15 cellular contexts compared by ENCODE assay signal in genomic region chr9:87580941-87581438, GRCh38.
DNase-seq lines count a peak whose midpoint lies in the region; ATAC-seq and TF ChIP-seq lines count a peak whose summit lies in the region.
"Had no signal": no experiment of that assay in that cellular context is flagged by ENCODE, and none has a peak within 500 bp of the region (broad histone marks: within the 10 kb centered on the region; RNA-seq: fewer than 3 reads in every experiment).

No MANE protein-coding gene starts in this region.

- no peak for ATAC-seq in HG03196 (IDR thresholded peaks at IDR 0.05; ENCODE audit: unreplicated experiment)
- ATAC-seq: activated CD8-positive, alpha-beta T cell treated with anti-CD3 and anti-CD28 coated beads for 36 hours had no signal

- intact Hi-C loops in transverse colon (cut with DNase I; ENCODE audit: low total_unique reads): no loop called here

- H3K27me3 Mint-ChIP-seq in endodermal cell (ENCODE audit: insufficient read depth) (no peaks in the 10 kb centered on the region), immature natural killer cell (ENCODE audit: low read depth in 3 of 3) (no peaks in the 10 kb centered on the region)
- H3K27me3 Mint-ChIP-seq: activated naive CD8-positive, alpha-beta T cell treated with anti-CD3 and anti-CD28 coated beads for 36 hours; naive B cell had no signal

- TF ChIP-seq EP300 in transverse colon (IDR thresholded peaks at IDR 0.05; ENCODE audit: low read depth): no peak

- 88 to 96% methylated on average over 10 of the region's 10 CpGs for WGBS in endodermal cell (ENCODE audit: insufficient coverage in 1 of 2, insufficient read length in 1 of 2), 2 experiments
- WGBS in transverse colon (ENCODE audit: low coverage in 1 of 2), 2 donors: 78 to 82% methylated on average over 10 of the region's 10 CpGs

- peaks cover 42% of the 10 kb centered on the region for H3K4me1 Mint-ChIP-seq in endodermal cell
- no peaks in the 10 kb centered on the region for H3K4me1 Mint-ChIP-seq in immature natural killer cell
- H3K4me1 Mint-ChIP-seq: activated naive CD8-positive, alpha-beta T cell treated with anti-CD3 and anti-CD28 coated beads for 36 hours; naive B cell had no signal

- no peaks in the 10 kb centered on the region for H3K36me3 ChIP-seq in endodermal cell (ENCODE audit: control insufficient read depth, insufficient read depth, low read length)
- H3K36me3 ChIP-seq in mucosa of stomach (ENCODE audit: control insufficient read depth, insufficient read depth, low read length): no peaks in the 10 kb centered on the region
- no peaks in the 10 kb centered on the region for H3K36me3 ChIP-seq in transverse colon

- H3K9me3 ChIP-seq in endodermal cell (ENCODE audit: control insufficient read depth, low read length) (no peaks in the 10 kb centered on the region), mucosa of stomach (ENCODE audit: control insufficient read depth, low read length) (no peaks in the 10 kb centered on the region), transverse colon (no peaks in the 10 kb centered on the region)

- H3K9ac ChIP-seq in endodermal cell (ENCODE audit: extremely low read depth, low read length, poor library complexity, severe bottlenecking) (no peak overlapping the region), mucosa of stomach (ENCODE audit: low read length) (peak overlapping the region; percentile 5)

- no peak for TF ChIP-seq CTCF in endodermal cell (conservative IDR thresholded peaks at IDR 0.05)
- TF ChIP-seq CTCF in transverse colon (IDR thresholded peaks at IDR 0.05): no peak

- H3K36me3 Mint-ChIP-seq in endodermal cell (ENCODE audit: low read depth) (peaks cover 8% of the 10 kb centered on the region), immature natural killer cell (no peaks in the 10 kb centered on the region)
- H3K36me3 Mint-ChIP-seq: activated naive CD8-positive, alpha-beta T cell treated with anti-CD3 and anti-CD28 coated beads for 36 hours; naive B cell had no signal

- peak overlapping the region; percentile 57 for H3K27ac Mint-ChIP-seq in endodermal cell
- no peak overlapping the region for H3K27ac Mint-ChIP-seq in immature natural killer cell
- H3K27ac Mint-ChIP-seq: activated CD8-positive, alpha-beta T cell treated with anti-CD3 and anti-CD28 coated beads for 36 hours; activated naive CD8-positive, alpha-beta T cell treated with anti-CD3 and anti-CD28 coated beads for 36 hours; naive B cell had no signal

- peak; percentile 66 for DNase-seq in NCI-H748 (lab: John Stamatoyannopoulos, UW; ENCODE audit: unreplicated experiment)
- DNase-seq in endodermal cell: no peak
- DNase-seq in transverse colon: no peak
- DNase-seq in immature natural killer cell: no peak
- no peak for DNase-seq in NCI-H2227 treated with DMSO at 0.1 percent for 48 hours (lab: John Stamatoyannopoulos, UW)
- DNase-seq: activated CD8-positive, alpha-beta T cell treated with anti-CD3 and anti-CD28 coated beads for 36 hours; activated naive CD8-positive, alpha-beta T cell treated with anti-CD3 and anti-CD28 coated beads for 36 hours; AML-193; effector CD4-positive, alpha-beta T cell; GF-D8; left cardiac atrium; naive B cell; NCI-H446 treated with DMSO at 0.1 percent for 48 hours had no signal

- in situ Hi-C loops in transverse colon (cut with MboI; ENCODE audit: low pct_ligation_motif_present in 1 of 4, low pct_unique_long_range_greater_than_20kb in 1 of 4, low sequenced_read_pairs in 3 of 4): no loop called here

- H3K27me3 ChIP-seq in endodermal cell (ENCODE audit: control insufficient read depth, insufficient read depth, low read length, poor library complexity, severe bottlenecking) (no peaks in the 10 kb centered on the region), mucosa of stomach (ENCODE audit: control insufficient read depth, insufficient read depth, low read length) (no peaks in the 10 kb centered on the region), transverse colon (no peaks in the 10 kb centered on the region)

- H3K4me3 ChIP-seq in endodermal cell (ENCODE audit: low read length): peak overlapping the region; percentile 20
- no peak overlapping the region for H3K4me3 ChIP-seq in mucosa of stomach (ENCODE audit: low read length)
- H3K4me3 ChIP-seq in transverse colon: no peak overlapping the region

- no peak for TF ChIP-seq POLR2A in transverse colon (IDR thresholded peaks at IDR 0.05)

- no peak overlapping the region for H3K27ac ChIP-seq in endodermal cell (ENCODE audit: low read depth, low read length)
- H3K27ac ChIP-seq in transverse colon: peak overlapping the region; percentile 48 to 71 (median 58)

- H3K4me3 Mint-ChIP-seq in endodermal cell: no peak overlapping the region
- H3K4me3 Mint-ChIP-seq in immature natural killer cell: no peak overlapping the region
- H3K4me3 Mint-ChIP-seq: activated CD8-positive, alpha-beta T cell treated with anti-CD3 and anti-CD28 coated beads for 36 hours; activated naive CD8-positive, alpha-beta T cell treated with anti-CD3 and anti-CD28 coated beads for 36 hours; naive B cell had no signal

- H3K4me1 ChIP-seq in endodermal cell (ENCODE audit: control insufficient read depth, insufficient read depth, low read length) (peaks cover 18% of the 10 kb centered on the region), mucosa of stomach (ENCODE audit: control insufficient read depth, insufficient read depth, low read length) (peaks cover 42% of the 10 kb centered on the region), transverse colon (peaks cover 0 to 34% (median 13%) of the 10 kb centered on the region in 4 donors)

- H3K9me3 Mint-ChIP-seq in endodermal cell: no peaks in the 10 kb centered on the region
- H3K9me3 Mint-ChIP-seq in immature natural killer cell: no peaks in the 10 kb centered on the region
- H3K9me3 Mint-ChIP-seq: activated CD8-positive, alpha-beta T cell treated with anti-CD3 and anti-CD28 coated beads for 36 hours; activated naive CD8-positive, alpha-beta T cell treated with anti-CD3 and anti-CD28 coated beads for 36 hours; naive B cell had no signal
